9 cellular contexts compared by ENCODE assay signal in the genomic region with DNA sequence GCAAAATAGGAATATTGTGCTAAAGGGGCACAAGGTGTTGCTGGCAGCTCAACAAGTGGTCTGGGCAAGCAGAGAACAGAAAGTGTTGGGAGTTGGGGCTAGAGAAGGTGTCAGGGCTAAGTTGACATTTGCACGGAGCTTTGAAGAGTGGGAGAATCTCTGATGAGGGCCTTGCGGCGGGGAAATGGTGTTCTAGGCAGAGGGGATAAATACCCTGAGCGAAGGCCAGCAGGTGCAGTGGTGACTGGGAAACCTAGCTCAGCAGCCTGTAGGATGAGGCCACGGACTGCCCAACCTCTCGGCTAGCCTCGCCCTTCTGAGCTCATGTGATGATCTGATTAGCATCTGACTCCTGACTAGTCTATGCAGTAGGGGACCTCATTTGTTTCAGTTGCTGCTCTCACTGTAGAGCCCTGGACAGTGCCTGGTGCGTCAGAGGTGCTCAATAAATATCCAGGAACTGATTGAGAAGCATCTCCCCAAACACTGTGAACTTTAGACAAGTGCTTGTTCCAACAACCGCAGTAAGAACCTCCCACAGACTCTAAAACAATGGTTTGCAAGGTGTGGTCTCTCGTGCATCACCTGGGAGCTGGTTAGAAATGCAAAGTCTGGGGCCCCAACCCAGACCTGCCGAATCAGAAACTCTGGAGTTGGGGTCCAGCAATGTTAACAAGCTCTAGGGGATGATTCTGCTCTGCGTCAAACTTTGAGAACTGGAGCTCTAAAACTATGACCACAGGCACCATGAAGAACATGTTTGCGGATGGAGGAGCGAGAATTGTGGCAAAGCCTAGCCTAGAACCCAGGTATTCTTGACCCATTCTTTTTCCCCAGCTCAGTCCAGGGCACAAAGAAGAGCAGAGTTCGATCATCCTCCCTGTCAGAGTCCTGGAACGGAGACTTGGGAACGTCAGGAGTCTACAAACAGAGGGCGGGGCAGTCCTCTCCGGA. TPM values are rescaled to one million over a fixed set of nuclear protein-coding genes. Genes with fewer than 3 reads are reported as not detected.
DNase-seq lines count a peak whose midpoint lies in the region; ATAC-seq, FAIRE-seq and TF ChIP-seq lines count a peak whose summit lies in the region.
"Had no signal": no experiment of that assay in that cellular context is flagged by ENCODE, and none has a peak within 500 bp of the region (broad histone marks: within the 10 kb centered on the region; RNA-seq: fewer than 3 reads in every experiment).

No MANE protein-coding gene starts in this region.

- FAIRE-seq in keratinocyte (lab: Jason Lieb, UNC), result peak; percentile 95

- H3K4me3 ChIP-seq in keratinocyte (ENCODE audit: control insufficient read depth in 2 of 3, extremely low read depth in 1 of 3, insufficient read depth in 2 of 3, low read depth in 1 of 3, low read length in 3 of 3), result peak overlapping the region in 2 of 3 experiments; percentile 16 to 54
- peak overlapping the region in 4 of 5 donors; percentile 56 to 65 (median 56) for H3K4me3 ChIP-seq in subcutaneous abdominal adipose tissue (ENCODE audit: low read depth in 1 of 5, low read length in 5 of 5)

- no peaks in the 10 kb centered on the region for H3K79me2 ChIP-seq in keratinocyte (ENCODE audit: control insufficient read depth, insufficient read depth, low read length)

- dilution Hi-C loops in keratinocyte (cut with MboI; ENCODE audit: extremely low pct_ligation_motif_present, low sequenced_read_pairs), result no loop called here

- H3K9ac ChIP-seq in keratinocyte (ENCODE audit: control insufficient read depth, extremely low read depth, insufficient read depth, low read length) (peak overlapping the region; percentile 44), subcutaneous abdominal adipose tissue (ENCODE audit: low read length in 5 of 5) (no peak overlapping the region)

- DNase-seq in activated naive CD4-positive, alpha-beta T cell treated with anti-CD3 and anti-CD28 coated beads, Interleukin-2, amount 10 ng/mL, durations not matched to agents 7 days and 5 days, result no peak
- no peak for DNase-seq in activated naive CD4-positive, alpha-beta T cell treated with Interleukin-2 at 50 U/mL for 16 hours
- no peak for DNase-seq in activated CD4-positive, alpha-beta memory T cell treated with anti-CD3 and anti-CD28 coated beads for 36 hours
- no peak for DNase-seq in keratinocyte (ENCODE audit: low read depth, low spot score)
- no peak for DNase-seq in NCI-H345 treated with DMSO at 0.1 percent for 48 hours (lab: John Stamatoyannopoulos, UW; ENCODE audit: unreplicated experiment)

- no peak for TF ChIP-seq CTCF in keratinocyte (optimal IDR thresholded peaks at IDR 0.05 in 1 of 3, IDR thresholded peaks at IDR 0.05 in 1 of 3, conservative IDR thresholded peaks at IDR 0.05 in 1 of 3; ENCODE audit: extremely low read depth in 1 of 3, insufficient read depth in 2 of 3, low read length in 3 of 3)

- ATAC-seq in GM18861 (IDR thresholded peaks at IDR 0.05; ENCODE audit: unreplicated experiment) (no peak), HG03097 (IDR thresholded peaks at IDR 0.05; ENCODE audit: low FRiP score, unreplicated experiment) (no peak)

- H4K20me1 ChIP-seq in keratinocyte (ENCODE audit: control insufficient read depth, extremely low read depth, insufficient read depth, low read length), result peaks cover 7% of the 10 kb centered on the region

- no peaks in the 10 kb centered on the region for H3K36me3 ChIP-seq in keratinocyte (ENCODE audit: control insufficient read depth in 2 of 2, extremely low read depth in 1 of 2, insufficient read depth in 2 of 2, low read length in 2 of 2)
- H3K36me3 ChIP-seq in subcutaneous abdominal adipose tissue (ENCODE audit: control insufficient read depth in 5 of 5, insufficient read depth in 5 of 5, low read length in 5 of 5), result no peaks in the 10 kb centered on the region
- H3K36me3 ChIP-seq: cardiac muscle cell had no signal

- peak overlapping the region; percentile 72 for H3K4me2 ChIP-seq in keratinocyte (ENCODE audit: control insufficient read depth, extremely low read depth, insufficient read depth, low read depth, low read length)

- no peaks in the 10 kb centered on the region for H3K36me3 Mint-ChIP-seq in activated naive CD4-positive, alpha-beta T cell treated with anti-CD3 and anti-CD28 coated beads, Interleukin-2, amount 10 ng/mL, durations not matched to agents 7 days and 5 days
- no peaks in the 10 kb centered on the region for H3K36me3 Mint-ChIP-seq in activated CD4-positive, alpha-beta memory T cell treated with anti-CD3 and anti-CD28 coated beads for 36 hours

- H2AFZ ChIP-seq in keratinocyte (ENCODE audit: control insufficient read depth, low read length), result peak overlapping the region; percentile 27

- peaks cover 33% of the 10 kb centered on the region for H3K27me3 ChIP-seq in keratinocyte (ENCODE audit: control insufficient read depth, extremely low read depth, insufficient read depth, low read length)
- H3K27me3 ChIP-seq in subcutaneous abdominal adipose tissue (ENCODE audit: control insufficient read depth in 5 of 5, insufficient read depth in 4 of 5, low read length in 5 of 5), result peaks cover 0 to 21% (median 12%) of the 10 kb centered on the region in 5 donors

- POLR2A ChIA-PET in activated CD4-positive, alpha-beta memory T cell treated with anti-CD3 and anti-CD28 coated beads for 36 hours (lab: Charles Lee), result no interaction called here

- peaks cover 37% of the 10 kb centered on the region for H3K4me1 ChIP-seq in keratinocyte (ENCODE audit: control insufficient read depth, extremely low read depth, insufficient read depth, low read length)
- peaks cover 0 to 32% (median 22%) of the 10 kb centered on the region in 5 donors for H3K4me1 ChIP-seq in subcutaneous abdominal adipose tissue (ENCODE audit: control insufficient read depth in 5 of 5, insufficient read depth in 5 of 5, low read length in 5 of 5)

- no peaks in the 10 kb centered on the region for H3K4me1 Mint-ChIP-seq in activated naive CD4-positive, alpha-beta T cell treated with anti-CD3 and anti-CD28 coated beads, Interleukin-2, amount 10 ng/mL, durations not matched to agents 7 days and 5 days
- peaks cover 4% of the 10 kb centered on the region for H3K4me1 Mint-ChIP-seq in activated CD4-positive, alpha-beta memory T cell treated with anti-CD3 and anti-CD28 coated beads for 36 hours (ENCODE audit: low read depth)

- no peaks in the 10 kb centered on the region for H3K9me3 ChIP-seq in keratinocyte (ENCODE audit: control insufficient read depth, low read depth, low read length)
- no peaks in the 10 kb centered on the region for H3K9me3 ChIP-seq in subcutaneous abdominal adipose tissue (ENCODE audit: control insufficient read depth in 5 of 5, low read length in 5 of 5)

- H3K9me3 Mint-ChIP-seq in activated naive CD4-positive, alpha-beta T cell treated with anti-CD3 and anti-CD28 coated beads, Interleukin-2, amount 10 ng/mL, durations not matched to agents 7 days and 5 days, result no peaks in the 10 kb centered on the region
- H3K9me3 Mint-ChIP-seq in activated CD4-positive, alpha-beta memory T cell treated with anti-CD3 and anti-CD28 coated beads for 36 hours, result no peaks in the 10 kb centered on the region

- peaks cover 3% of the 10 kb centered on the region for H3K9me1 ChIP-seq in keratinocyte (ENCODE audit: control insufficient read depth, extremely low read depth, insufficient read depth, low read length)

- H3K4me3 Mint-ChIP-seq in activated naive CD4-positive, alpha-beta T cell treated with anti-CD3 and anti-CD28 coated beads, Interleukin-2, amount 10 ng/mL, durations not matched to agents 7 days and 5 days, result peak overlapping the region; percentile 59
- peak overlapping the region; percentile 56 for H3K4me3 Mint-ChIP-seq in activated CD4-positive, alpha-beta memory T cell treated with anti-CD3 and anti-CD28 coated beads for 36 hours

- H3K27ac Mint-ChIP-seq in activated naive CD4-positive, alpha-beta T cell treated with anti-CD3 and anti-CD28 coated beads, Interleukin-2, amount 10 ng/mL, durations not matched to agents 7 days and 5 days, result no peak overlapping the region
- H3K27ac Mint-ChIP-seq in activated CD4-positive, alpha-beta memory T cell treated with anti-CD3 and anti-CD28 coated beads for 36 hours, result no peak overlapping the region

- CTCF ChIA-PET in activated naive CD4-positive, alpha-beta T cell treated with anti-CD3 and anti-CD28 coated beads, Interleukin-2, amount 10 ng/mL, durations not matched to agents 7 days and 5 days (lab: Charles Lee), result interaction anchor here (1.0 kb wide), 1 partner anchor 10 kb away, joined by 3 read pairs; no protein-coding TSS in a partner anchor
- CTCF ChIA-PET in activated CD4-positive, alpha-beta memory T cell treated with anti-CD3 and anti-CD28 coated beads for 36 hours (lab: Charles Lee), result interaction anchor here (1.5 kb wide), 1 partner anchor 19 kb away, joined by 4 read pairs; no protein-coding TSS in a partner anchor

- H3K27ac ChIP-seq in keratinocyte (ENCODE audit: control insufficient read depth, insufficient read depth, low read length) (no peak overlapping the region), subcutaneous abdominal adipose tissue (ENCODE audit: low read depth, low read length) (no peak overlapping the region)
- H3K27ac ChIP-seq: cardiac muscle cell had no signal

- intact Hi-C loops in activated CD4-positive, alpha-beta memory T cell treated with anti-CD3 and anti-CD28 coated beads for 36 hours (cut with micrococcal nuclease), result loop anchor here (10.0 kb wide), 1 partner anchor 376 kb away; no protein-coding TSS in a partner anchor

- H3K27me3 Mint-ChIP-seq in activated naive CD4-positive, alpha-beta T cell treated with anti-CD3 and anti-CD28 coated beads, Interleukin-2, amount 10 ng/mL, durations not matched to agents 7 days and 5 days, result peaks cover 79% of the 10 kb centered on the region
- peaks cover 19% of the 10 kb centered on the region for H3K27me3 Mint-ChIP-seq in activated CD4-positive, alpha-beta memory T cell treated with anti-CD3 and anti-CD28 coated beads for 36 hours

RNA-seq across cellular contexts. Expression of a gene that starts 0.9 kb away (rescaled TPM):
- total RNA-seq in activated CD4-positive, alpha-beta memory T cell treated with anti-CD3 and anti-CD28 coated beads for 36 hours, result under 1 TPM; 0.19 TPM
- not detected in 3 replicates for polyA plus RNA-seq in keratinocyte
- not detected for polyA plus RNA-seq in keratinocyte (2011; ENCODE audit: low read depth)
- not detected in 2 replicates for polyA plus RNA-seq in keratinocyte (2011; cell fraction: cytosol; rRNA removed)
- polyA plus RNA-seq in keratinocyte (2011; cell fraction: nucleus; rRNA removed), result not detected in 2 replicates
- 0.18 TPM in 1 of 2 replicates, not detected in the other for polyA plus RNA-seq in keratinocyte (2012; ENCODE audit: low replicate concordance)
- polyA minus RNA-seq in keratinocyte, result not detected in 3 replicates
- polyA minus RNA-seq in keratinocyte (2011; cell fraction: cytosol; rRNA and poly(A)+ RNA removed), result not detected
- not detected in 2 replicates for polyA minus RNA-seq in keratinocyte (2011; cell fraction: nucleus; rRNA and poly(A)+ RNA removed)
